In the genomic region with DNA sequence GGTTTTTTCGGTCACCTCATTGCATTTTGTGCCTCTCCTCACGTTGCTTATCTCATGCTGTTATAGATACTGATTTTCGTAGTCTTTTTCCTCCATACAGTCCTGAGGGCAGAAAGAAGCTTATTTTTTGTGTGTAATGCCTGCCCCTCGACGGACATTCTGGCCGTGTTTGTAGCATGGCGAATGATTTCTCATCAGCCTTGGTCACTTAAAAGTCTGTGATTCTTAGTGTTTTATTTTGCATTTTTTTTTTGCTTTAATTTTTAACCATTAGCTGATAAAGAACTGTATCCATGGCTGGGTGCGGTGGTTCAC, we compare ENCODE assay signal across 1 cellular context.
A peak's percentile ranks its signal among the peaks of the same experiment; 100 is the strongest.
TF ChIP-seq lines count a peak whose summit lies in the region.

No MANE protein-coding gene starts in this region.

TF ChIP-seq in HepG2, 621 proteins besides CTCF, POLR2A, EP300 and RAD21:
- TF ChIP-seq, protein P1, sequence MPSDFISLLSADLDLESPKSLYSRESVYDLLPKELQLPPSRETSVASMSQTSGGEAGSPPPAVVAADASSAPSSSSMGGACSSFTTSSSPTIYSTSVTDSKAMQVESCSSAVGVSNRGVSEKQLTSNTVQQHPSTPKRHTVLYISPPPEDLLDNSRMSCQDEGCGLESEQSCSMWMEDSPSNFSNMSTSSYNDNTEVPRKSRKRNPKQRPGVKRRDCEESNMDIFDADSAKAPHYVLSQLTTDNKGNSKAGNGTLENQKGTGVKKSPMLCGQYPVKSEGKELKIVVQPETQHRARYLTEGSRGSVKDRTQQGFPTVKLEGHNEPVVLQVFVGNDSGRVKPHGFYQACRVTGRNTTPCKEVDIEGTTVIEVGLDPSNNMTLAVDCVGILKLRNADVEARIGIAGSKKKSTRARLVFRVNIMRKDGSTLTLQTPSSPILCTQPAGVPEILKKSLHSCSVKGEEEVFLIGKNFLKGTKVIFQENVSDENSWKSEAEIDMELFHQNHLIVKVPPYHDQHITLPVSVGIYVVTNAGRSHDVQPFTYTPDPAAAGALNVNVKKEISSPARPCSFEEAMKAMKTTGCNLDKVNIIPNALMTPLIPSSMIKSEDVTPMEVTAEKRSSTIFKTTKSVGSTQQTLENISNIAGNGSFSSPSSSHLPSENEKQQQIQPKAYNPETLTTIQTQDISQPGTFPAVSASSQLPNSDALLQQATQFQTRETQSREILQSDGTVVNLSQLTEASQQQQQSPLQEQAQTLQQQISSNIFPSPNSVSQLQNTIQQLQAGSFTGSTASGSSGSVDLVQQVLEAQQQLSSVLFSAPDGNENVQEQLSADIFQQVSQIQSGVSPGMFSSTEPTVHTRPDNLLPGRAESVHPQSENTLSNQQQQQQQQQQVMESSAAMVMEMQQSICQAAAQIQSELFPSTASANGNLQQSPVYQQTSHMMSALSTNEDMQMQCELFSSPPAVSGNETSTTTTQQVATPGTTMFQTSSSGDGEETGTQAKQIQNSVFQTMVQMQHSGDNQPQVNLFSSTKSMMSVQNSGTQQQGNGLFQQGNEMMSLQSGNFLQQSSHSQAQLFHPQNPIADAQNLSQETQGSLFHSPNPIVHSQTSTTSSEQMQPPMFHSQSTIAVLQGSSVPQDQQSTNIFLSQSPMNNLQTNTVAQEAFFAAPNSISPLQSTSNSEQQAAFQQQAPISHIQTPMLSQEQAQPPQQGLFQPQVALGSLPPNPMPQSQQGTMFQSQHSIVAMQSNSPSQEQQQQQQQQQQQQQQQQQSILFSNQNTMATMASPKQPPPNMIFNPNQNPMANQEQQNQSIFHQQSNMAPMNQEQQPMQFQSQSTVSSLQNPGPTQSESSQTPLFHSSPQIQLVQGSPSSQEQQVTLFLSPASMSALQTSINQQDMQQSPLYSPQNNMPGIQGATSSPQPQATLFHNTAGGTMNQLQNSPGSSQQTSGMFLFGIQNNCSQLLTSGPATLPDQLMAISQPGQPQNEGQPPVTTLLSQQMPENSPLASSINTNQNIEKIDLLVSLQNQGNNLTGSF (CRISPR knock-in tag; IDR thresholded peaks at IDR 0.05), result no peak
- TF ChIP-seq ZNF460 (CRISPR knock-in tag; IDR thresholded peaks at IDR 0.05; ENCODE audit: borderline replicate concordance) (peak; percentile 4; the same call in 1 of the 2 replicates), ZNF44 (CRISPR knock-in tag; IDR thresholded peaks at IDR 0.05) (0 out of 2 replicates have a peak, but pooled peaks have one; percentile 13), ZNF780A (CRISPR knock-in tag; IDR thresholded peaks at IDR 0.05) (peak; percentile 9; the same call in 1 of the 2 replicates), ETS1 (CRISPR knock-in tag; IDR thresholded peaks at IDR 0.05) (no peak), ZNF251 (CRISPR knock-in tag; IDR thresholded peaks at IDR 0.05) (0 out of 2 replicates have a peak, but pooled peaks have one; percentile 11), ZNF816 (CRISPR knock-in tag; IDR thresholded peaks at IDR 0.05; ENCODE audit: borderline replicate concordance) (no peak; the same call in 1 of the 2 replicates), U2AF2 (IDR thresholded peaks at IDR 0.05; ENCODE audit: low read depth, low read length) (no peak), ZBTB21 (CRISPR knock-in tag; IDR thresholded peaks at IDR 0.05) (peak; percentile 5; the same call in 1 of the 2 replicates), CERS6 (CRISPR knock-in tag; IDR thresholded peaks at IDR 0.05) (no peak), CBX2 (IDR thresholded peaks at IDR 0.05; ENCODE audit: low read depth, low read length) (no peak), CBX2 (CRISPR knock-in tag; IDR thresholded peaks at IDR 0.05; ENCODE audit: low read depth) (no peak), ZFP1 (CRISPR knock-in tag; IDR thresholded peaks at IDR 0.05) (no peak), RBM22 (optimal IDR thresholded peaks at IDR 0.05; ENCODE audit: low read length) (no peak), ZNF580 (CRISPR knock-in tag; IDR thresholded peaks at IDR 0.05; ENCODE audit: borderline replicate concordance, low read depth) (no peak; the same call in 1 of the 2 replicates), PHF21A (CRISPR knock-in tag; IDR thresholded peaks at IDR 0.05) (0 out of 2 replicates have a peak, but pooled peaks have one; percentile 5), PITX1 (CRISPR knock-in tag; IDR thresholded peaks at IDR 0.05) (no peak), ZNF569 (CRISPR knock-in tag; IDR thresholded peaks at IDR 0.05; ENCODE audit: borderline replicate concordance) (0 out of 2 replicates have a peak, but pooled peaks have one; percentile 3), ZNF256 (CRISPR knock-in tag; conservative IDR thresholded peaks at IDR 0.05) (no peak), KDM3A (CRISPR knock-in tag; IDR thresholded peaks at IDR 0.05; ENCODE audit: low read depth) (no peak), JUNB (CRISPR knock-in tag; IDR thresholded peaks at IDR 0.05; ENCODE audit: borderline replicate concordance) (no peak), MAFK (conservative IDR thresholded peaks at IDR 0.05 in 1 of 2, IDR thresholded peaks at IDR 0.05 in 1 of 2; ENCODE audit: low read length in 2 of 2) (no peak), MAF1 (CRISPR knock-in tag; IDR thresholded peaks at IDR 0.05; ENCODE audit: borderline replicate concordance) (no peak), ZNF253 (CRISPR knock-in tag; IDR thresholded peaks at IDR 0.05; ENCODE audit: borderline replicate concordance) (no peak), HOXA9 (CRISPR knock-in tag; IDR thresholded peaks at IDR 0.05; ENCODE audit: borderline replicate concordance) (0 out of 2 replicates have a peak, but pooled peaks have one; percentile 1), ZNF878 (CRISPR knock-in tag; IDR thresholded peaks at IDR 0.05) (0 out of 2 replicates have a peak, but pooled peaks have one; percentile 12), ZFP90 (CRISPR knock-in tag; IDR thresholded peaks at IDR 0.05; ENCODE audit: borderline replicate concordance) (no peak), POLR2G (IDR thresholded peaks at IDR 0.05; ENCODE audit: low read depth, low read length) (no peak), ZC3H4 (CRISPR knock-in tag; IDR thresholded peaks at IDR 0.05; ENCODE audit: borderline replicate concordance) (no peak), TEAD2 (CRISPR knock-in tag; IDR thresholded peaks at IDR 0.05) (no peak), ZNF451 (CRISPR knock-in tag; IDR thresholded peaks at IDR 0.05) (no peak), ZNF224 (CRISPR knock-in tag; IDR thresholded peaks at IDR 0.05) (0 out of 2 replicates have a peak, but pooled peaks have one; percentile 1), CREB1 (IDR thresholded peaks at IDR 0.05) (no peak), CREB1 (CRISPR knock-in tag; IDR thresholded peaks at IDR 0.05) (no peak), ZKSCAN5 (CRISPR knock-in tag; IDR thresholded peaks at IDR 0.05) (no peak), ZNF20 (CRISPR knock-in tag; IDR thresholded peaks at IDR 0.05) (peak; percentile 4; the same call in 1 of the 2 replicates), BORCS8-MEF2B (CRISPR knock-in tag; IDR thresholded peaks at IDR 0.05) (no peak), HMG20B (CRISPR knock-in tag; conservative IDR thresholded peaks at IDR 0.05) (no peak)
- TF ChIP-seq, protein P2, sequence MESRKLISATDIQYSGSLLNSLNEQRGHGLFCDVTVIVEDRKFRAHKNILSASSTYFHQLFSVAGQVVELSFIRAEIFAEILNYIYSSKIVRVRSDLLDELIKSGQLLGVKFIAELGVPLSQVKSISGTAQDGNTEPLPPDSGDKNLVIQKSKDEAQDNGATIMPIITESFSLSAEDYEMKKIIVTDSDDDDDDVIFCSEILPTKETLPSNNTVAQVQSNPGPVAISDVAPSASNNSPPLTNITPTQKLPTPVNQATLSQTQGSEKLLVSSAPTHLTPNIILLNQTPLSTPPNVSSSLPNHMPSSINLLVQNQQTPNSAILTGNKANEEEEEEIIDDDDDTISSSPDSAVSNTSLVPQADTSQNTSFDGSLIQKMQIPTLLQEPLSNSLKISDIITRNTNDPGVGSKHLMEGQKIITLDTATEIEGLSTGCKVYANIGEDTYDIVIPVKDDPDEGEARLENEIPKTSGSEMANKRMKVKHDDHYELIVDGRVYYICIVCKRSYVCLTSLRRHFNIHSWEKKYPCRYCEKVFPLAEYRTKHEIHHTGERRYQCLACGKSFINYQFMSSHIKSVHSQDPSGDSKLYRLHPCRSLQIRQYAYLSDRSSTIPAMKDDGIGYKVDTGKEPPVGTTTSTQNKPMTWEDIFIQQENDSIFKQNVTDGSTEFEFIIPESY (CRISPR knock-in tag; IDR thresholded peaks at IDR 0.05), result no peak
- TF ChIP-seq, protein P3, sequence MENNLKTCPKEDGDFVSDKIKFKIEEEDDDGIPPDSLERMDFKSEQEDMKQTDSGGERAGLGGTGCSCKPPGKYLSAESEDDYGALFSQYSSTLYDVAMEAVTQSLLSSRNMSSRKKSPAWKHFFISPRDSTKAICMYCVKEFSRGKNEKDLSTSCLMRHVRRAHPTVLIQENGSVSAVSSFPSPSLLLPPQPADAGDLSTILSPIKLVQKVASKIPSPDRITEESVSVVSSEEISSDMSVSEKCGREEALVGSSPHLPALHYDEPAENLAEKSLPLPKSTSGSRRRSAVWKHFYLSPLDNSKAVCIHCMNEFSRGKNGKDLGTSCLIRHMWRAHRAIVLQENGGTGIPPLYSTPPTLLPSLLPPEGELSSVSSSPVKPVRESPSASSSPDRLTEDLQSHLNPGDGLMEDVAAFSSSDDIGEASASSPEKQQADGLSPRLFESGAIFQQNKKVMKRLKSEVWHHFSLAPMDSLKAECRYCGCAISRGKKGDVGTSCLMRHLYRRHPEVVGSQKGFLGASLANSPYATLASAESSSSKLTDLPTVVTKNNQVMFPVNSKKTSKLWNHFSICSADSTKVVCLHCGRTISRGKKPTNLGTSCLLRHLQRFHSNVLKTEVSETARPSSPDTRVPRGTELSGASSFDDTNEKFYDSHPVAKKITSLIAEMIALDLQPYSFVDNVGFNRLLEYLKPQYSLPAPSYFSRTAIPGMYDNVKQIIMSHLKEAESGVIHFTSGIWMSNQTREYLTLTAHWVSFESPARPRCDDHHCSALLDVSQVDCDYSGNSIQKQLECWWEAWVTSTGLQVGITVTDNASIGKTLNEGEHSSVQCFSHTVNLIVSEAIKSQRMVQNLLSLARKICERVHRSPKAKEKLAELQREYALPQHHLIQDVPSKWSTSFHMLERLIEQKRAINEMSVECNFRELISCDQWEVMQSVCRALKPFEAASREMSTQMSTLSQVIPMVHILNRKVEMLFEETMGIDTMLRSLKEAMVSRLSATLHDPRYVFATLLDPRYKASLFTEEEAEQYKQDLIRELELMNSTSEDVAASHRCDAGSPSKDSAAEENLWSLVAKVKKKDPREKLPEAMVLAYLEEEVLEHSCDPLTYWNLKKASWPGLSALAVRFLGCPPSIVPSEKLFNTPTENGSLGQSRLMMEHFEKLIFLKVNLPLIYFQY (CRISPR knock-in tag; IDR thresholded peaks at IDR 0.05; ENCODE audit: borderline replicate concordance), result peak; percentile 7; the same call in 1 of the 2 replicates
- TF ChIP-seq, protein P4, sequence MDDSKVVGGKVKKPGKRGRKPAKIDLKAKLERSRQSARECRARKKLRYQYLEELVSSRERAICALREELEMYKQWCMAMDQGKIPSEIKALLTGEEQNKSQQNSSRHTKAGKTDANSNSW (CRISPR knock-in tag; IDR thresholded peaks at IDR 0.05; ENCODE audit: borderline replicate concordance), result no peak
- TF ChIP-seq, protein P5, sequence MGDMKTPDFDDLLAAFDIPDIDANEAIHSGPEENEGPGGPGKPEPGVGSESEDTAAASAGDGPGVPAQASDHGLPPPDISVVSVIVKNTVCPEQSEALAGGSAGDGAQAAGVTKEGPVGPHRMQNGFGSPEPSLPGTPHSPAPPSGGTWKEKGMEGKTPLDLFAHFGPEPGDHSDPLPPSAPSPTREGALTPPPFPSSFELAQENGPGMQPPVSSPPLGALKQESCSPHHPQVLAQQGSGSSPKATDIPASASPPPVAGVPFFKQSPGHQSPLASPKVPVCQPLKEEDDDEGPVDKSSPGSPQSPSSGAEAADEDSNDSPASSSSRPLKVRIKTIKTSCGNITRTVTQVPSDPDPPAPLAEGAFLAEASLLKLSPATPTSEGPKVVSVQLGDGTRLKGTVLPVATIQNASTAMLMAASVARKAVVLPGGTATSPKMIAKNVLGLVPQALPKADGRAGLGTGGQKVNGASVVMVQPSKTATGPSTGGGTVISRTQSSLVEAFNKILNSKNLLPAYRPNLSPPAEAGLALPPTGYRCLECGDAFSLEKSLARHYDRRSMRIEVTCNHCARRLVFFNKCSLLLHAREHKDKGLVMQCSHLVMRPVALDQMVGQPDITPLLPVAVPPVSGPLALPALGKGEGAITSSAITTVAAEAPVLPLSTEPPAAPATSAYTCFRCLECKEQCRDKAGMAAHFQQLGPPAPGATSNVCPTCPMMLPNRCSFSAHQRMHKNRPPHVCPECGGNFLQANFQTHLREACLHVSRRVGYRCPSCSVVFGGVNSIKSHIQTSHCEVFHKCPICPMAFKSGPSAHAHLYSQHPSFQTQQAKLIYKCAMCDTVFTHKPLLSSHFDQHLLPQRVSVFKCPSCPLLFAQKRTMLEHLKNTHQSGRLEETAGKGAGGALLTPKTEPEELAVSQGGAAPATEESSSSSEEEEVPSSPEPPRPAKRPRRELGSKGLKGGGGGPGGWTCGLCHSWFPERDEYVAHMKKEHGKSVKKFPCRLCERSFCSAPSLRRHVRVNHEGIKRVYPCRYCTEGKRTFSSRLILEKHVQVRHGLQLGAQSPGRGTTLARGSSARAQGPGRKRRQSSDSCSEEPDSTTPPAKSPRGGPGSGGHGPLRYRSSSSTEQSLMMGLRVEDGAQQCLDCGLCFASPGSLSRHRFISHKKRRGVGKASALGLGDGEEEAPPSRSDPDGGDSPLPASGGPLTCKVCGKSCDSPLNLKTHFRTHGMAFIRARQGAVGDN (CRISPR knock-in tag; IDR thresholded peaks at IDR 0.05), result peak; percentile 69
